ENCODE assay signal across 34 cellular contexts in genomic region chr17:54239291-54239690, GRCh38.
"Had no signal": no experiment of that assay in that cellular context is flagged by ENCODE, and none has a peak within 500 bp of the region (broad histone marks: within the 10 kb centered on the region; RNA-seq: fewer than 3 reads in every experiment).

No MANE protein-coding gene starts in this region.

- H3K4me3 ChIP-seq: adrenal gland, body of pancreas, breast epithelium had no signal

- H3K9me3 ChIP-seq: adrenal gland, body of pancreas, breast epithelium had no signal

- H3K4me1 ChIP-seq: adrenal gland, body of pancreas, breast epithelium had no signal

- H3K36me3 ChIP-seq: adrenal gland, brain microvascular endothelial cell, breast epithelium had no signal

- ATAC-seq: activated CD8-positive, alpha-beta T cell treated with anti-CD3 and anti-CD28 coated beads for 36 hours; activated naive CD4-positive, alpha-beta T cell treated with anti-CD3 and anti-CD28 coated beads, Interleukin-2, amount 50 U/mL, for 72 hours; activated T-cell treated with anti-CD3 and anti-CD28 coated beads, Interleukin-2, amount 50 U/mL, for 4 hours; activated T-cell treated with anti-CD3 and anti-CD28 coated beads, Interleukin-2, amount 50 U/mL, for 72 hours; activated T-helper 17 cell treated with anti-CD3 and anti-CD28 coated beads, Interleukin-2, amount 50 U/mL, for 72 hours; body of pancreas had no signal

- H3K27me3 ChIP-seq: adrenal gland, body of pancreas, brain microvascular endothelial cell, breast epithelium had no signal

- DNase-seq: activated B cell treated with CpG ODN at 0.5 μM for 24 hours; activated CD4-positive, alpha-beta memory T cell treated with anti-CD3 and anti-CD28 coated beads for 36 hours; activated CD4-positive, alpha-beta T cell treated with anti-CD3 and anti-CD28 coated beads for 4 hours; activated CD4-positive, alpha-beta T cell treated with anti-CD3 and anti-CD28 coated beads, Interleukin-2, amount 10 ng/mL, durations not matched to agents 24 days and 14 days; activated CD4-positive, alpha-beta T cell treated with anti-CD3 and anti-CD28 coated beads, Interleukin-2, amount 50 U/mL, for 1 hour; activated CD4-positive, alpha-beta T cell treated with anti-CD3 and anti-CD28 coated beads, Interleukin-2, amount 50 U/mL, for 4 hours; activated CD4-positive, CD25-positive, alpha-beta regulatory T cell treated with anti-CD3 and anti-CD28 coated beads, Interleukin-2, amount 50 U/mL, for 72 hours; activated CD8-positive, alpha-beta memory T cell treated with anti-CD3 and anti-CD28 coated beads, Interleukin-2, amount 50 U/mL, for 4 hours; activated CD8-positive, alpha-beta T cell treated with anti-CD3 and anti-CD28 coated beads for 36 hours; activated effector memory CD4-positive, alpha-beta T cell treated with anti-CD3 and anti-CD28 coated beads, Interleukin-2, amount 50 U/mL, for 16 hours; activated gamma-delta T cell treated with Interleukin-2 at 50 U/mL for 16 hours; activated naive CD4-positive, alpha-beta T cell; activated naive CD4-positive, alpha-beta T cell treated with anti-CD3 and anti-CD28 coated beads for 36 hours; activated naive CD4-positive, alpha-beta T cell treated with anti-CD3 and anti-CD28 coated beads, Interleukin-2, amount 50 U/mL, for 16 hours; activated naive CD8-positive, alpha-beta T cell treated with anti-CD3 and anti-CD28 coated beads for 36 hours; activated T-cell treated with anti-CD3 and anti-CD28 coated beads for 4 hours; activated T-cell treated with anti-CD3 and anti-CD28 coated beads, Interleukin-2, amount 50 U/mL, for 1 hour; activated T-cell treated with anti-CD3 and anti-CD28 coated beads, Interleukin-2, amount 50 U/mL, for 4 hours; activated T-cell treated with anti-CD3 and anti-CD28 coated beads, Interleukin-2, amount 50 U/mL, for 72 hours; adrenal gland; amniotic stem cell; aorta; body of pancreas; brain microvascular endothelial cell; central memory CD4-positive, alpha-beta T cell; T-helper 1 cell; T-helper 2 cell; T-helper 9 cell had no signal

- H3K27ac ChIP-seq: adrenal gland, body of pancreas, brain microvascular endothelial cell, breast epithelium, VCaP had no signal

- FAIRE-seq: astrocyte, TTC549 had no signal
